ENCODE assay signal across 20 cellular contexts in the genomic region with DNA sequence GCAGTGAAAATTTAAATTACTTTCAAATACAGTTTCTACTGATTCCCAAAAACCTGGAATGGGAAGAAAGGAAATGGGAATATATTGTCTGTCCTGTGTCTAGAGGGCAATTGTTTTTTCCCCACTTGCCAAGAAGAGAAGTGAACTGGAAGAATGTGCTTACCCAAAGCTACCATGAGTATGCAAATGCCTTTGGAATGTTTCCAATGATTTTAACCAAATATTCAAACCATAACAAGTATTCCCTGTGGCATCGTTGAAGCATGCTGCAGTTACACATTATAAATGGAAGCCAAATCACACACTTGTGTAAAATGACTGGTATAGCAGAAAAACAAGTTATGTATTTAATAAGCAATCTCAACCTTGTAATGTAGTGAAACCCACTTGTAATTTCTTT.
"Had no signal": no experiment of that assay in that cellular context is flagged by ENCODE, and none has a peak within 500 bp of the region (broad histone marks: within the 10 kb centered on the region; RNA-seq: fewer than 3 reads in every experiment).

No MANE protein-coding gene starts in this region.

- H3K4me3 ChIP-seq: breast epithelium, skin epidermis, stomach, testis had no signal

- H3K4me1 ChIP-seq: breast epithelium, stomach, testis had no signal

- ATAC-seq: activated CD4-positive, alpha-beta T cell treated with anti-CD3 and anti-CD28 coated beads for 36 hours; esophagus mucosa; right cardiac atrium; stimulated activated effector memory CD8-positive, alpha-beta T cell treated with anti-CD3 and anti-CD28 coated beads, Interleukin-12 subunit alpha, Interleukin-12 subunit beta, amount 100 ng/mL, for 72 hours; T-cell; WTC11 had no signal

- H3K36me3 ChIP-seq: breast epithelium, stomach had no signal

- H3K27me3 ChIP-seq: breast epithelium, stomach, testis had no signal

- DNase-seq: activated CD4-positive, alpha-beta memory T cell treated with anti-CD3 and anti-CD28 coated beads for 36 hours; activated CD4-positive, alpha-beta T cell treated with anti-CD3 and anti-CD28 coated beads for 36 hours; activated naive CD8-positive, alpha-beta T cell treated with anti-CD3 and anti-CD28 coated beads for 36 hours; activated T-cell treated with anti-CD3 and anti-CD28 coated beads for 4 hours; amygdala; cerebellar nuclear complex; effector CD4-positive, alpha-beta T cell; immature natural killer cell; naive B cell; right cardiac atrium; stimulated activated CD4-positive, alpha-beta T cell treated with anti-CD3 and anti-CD28 coated beads, Interleukin-15, amount 100 ng/mL, for 24 hours; stimulated activated CD4-positive, alpha-beta T cell treated with anti-CD3 and anti-CD28 coated beads, Interleukin-4, amount 100 ng/mL, for 24 hours; stomach; T-cell; testis had no signal

- H3K9me3 ChIP-seq: breast epithelium, stomach, testis had no signal

- H3K27ac ChIP-seq: breast epithelium, skin epidermis, stomach, testis had no signal
